Comparison of ENCODE assay signal across 17 cellular contexts in genomic region chr9:86718373-86718772, GRCh38.
DNase-seq lines count a peak whose midpoint lies in the region; ATAC-seq and TF ChIP-seq lines count a peak whose summit lies in the region.
"Had no signal": no experiment of that assay in that cellular context is flagged by ENCODE, and none has a peak within 500 bp of the region (broad histone marks: within the 10 kb centered on the region; RNA-seq: fewer than 3 reads in every experiment).

No MANE protein-coding gene starts in this region.

- H3K4me2 ChIP-seq in mesenchymal stem cell (ENCODE audit: low read length, poor library complexity, severe bottlenecking): no peak overlapping the region
- H3K4me2 ChIP-seq: A549 had no signal

- H3K4me3 Mint-ChIP-seq in brain (peak overlapping the region in 1 of 5 experiments; percentile 19), type B pancreatic cell (peak overlapping the region; percentile 7), Calu3 (ENCODE audit: low read depth, unreplicated experiment) (no peak overlapping the region)
- H3K4me3 Mint-ChIP-seq: CD14-positive monocyte; CD8-positive, alpha-beta memory T cell; IgD-negative memory B cell had no signal

- H3K9me3 Mint-ChIP-seq in brain (peaks cover 0 to 11% (median 0%) of the 10 kb centered on the region in 5 experiments), type B pancreatic cell (peaks cover 13% of the 10 kb centered on the region), Calu3 (ENCODE audit: low read depth, unreplicated experiment) (no peaks in the 10 kb centered on the region)

- H3K27ac ChIP-seq in heart left ventricle (peak overlapping the region in 7 of 12 donors; percentile 19 to 70 (median 29)), mesenchymal stem cell (ENCODE audit: low read length, poor library complexity, severe bottlenecking) (no peak overlapping the region)
- H3K27ac ChIP-seq: A549 had no signal

- H2AK5ac ChIP-seq in mesenchymal stem cell (ENCODE audit: low read length, severe bottlenecking): no peak overlapping the region

- H3K4me3 ChIP-seq in heart left ventricle: no peak overlapping the region
- peak overlapping the region in 1 of 2 experiments; percentile 31 for H3K4me3 ChIP-seq in mesenchymal stem cell (ENCODE audit: insufficient read depth in 1 of 2, low read depth in 1 of 2, low read length in 2 of 2)
- H3K4me3 ChIP-seq: A549, HAP-1 had no signal

- H3K4me1 Mint-ChIP-seq in brain (peaks cover 25% of the 10 kb centered on the region), type B pancreatic cell (ENCODE audit: unreplicated experiment) (peaks cover 43% of the 10 kb centered on the region), Calu3 (ENCODE audit: low read depth, unreplicated experiment) (peaks cover 16% of the 10 kb centered on the region)
- H3K4me1 Mint-ChIP-seq: CD8-positive, alpha-beta memory T cell; IgD-negative memory B cell had no signal

- no peak overlapping the region for H4K91ac ChIP-seq in mesenchymal stem cell (ENCODE audit: low read length)

- 63 to 75% (median 69%) methylated on average over 4 of the region's 4 CpGs for WGBS in heart left ventricle, 4 donors
- WGBS in mesenchymal stem cell: 93% methylated on average over 4 of the region's 4 CpGs

- no peak for TF ChIP-seq POLR2A in heart left ventricle (IDR thresholded peaks at IDR 0.05)

- H3K14ac ChIP-seq in mesenchymal stem cell (ENCODE audit: low read length in 2 of 2): no peak overlapping the region

- BruUV-seq in Calu3 (replicated peaks; lab: Mats Ljungman, UMichigan): no TSS peak

- no peak overlapping the region for H2BK120ac ChIP-seq in mesenchymal stem cell (ENCODE audit: low read depth, low read length)

- no peak overlapping the region for H4K8ac ChIP-seq in mesenchymal stem cell (ENCODE audit: low read length)

- H3K79me1 ChIP-seq in mesenchymal stem cell (replicated peaks; ENCODE audit: low read length, poor library complexity, severe bottlenecking): no peaks in the 10 kb centered on the region

- DNase-seq in heart left ventricle (no peak), mesenchymal stem cell (no peak), type B pancreatic cell (ENCODE audit: extremely low spot score, unreplicated experiment) (no peak), C1 segment of cervical spinal cord (lab: John Stamatoyannopoulos, UW) (no peak), Calu3 (no peak)
- DNase-seq: BE2C; Caco-2; CD8-positive, alpha-beta memory T cell; DMS53; GF-D8; GOT3 had no signal

- H3K18ac ChIP-seq in mesenchymal stem cell (ENCODE audit: low read depth in 1 of 2, low read length in 2 of 2): no peak overlapping the region

- H3K27me3 Mint-ChIP-seq in brain (no peaks in the 10 kb centered on the region), type B pancreatic cell (no peaks in the 10 kb centered on the region), Calu3 (ENCODE audit: unreplicated experiment) (no peaks in the 10 kb centered on the region)

- ATAC-seq in heart left ventricle (peak; percentile 11 to 57 (median 26)), GM18511 (IDR thresholded peaks at IDR 0.05; ENCODE audit: unreplicated experiment) (no peak)
- ATAC-seq: A549 had no signal

- no peaks in the 10 kb centered on the region for H3K27me3 ChIP-seq in heart left ventricle
- no peaks in the 10 kb centered on the region for H3K27me3 ChIP-seq in mesenchymal stem cell (ENCODE audit: control insufficient read depth in 1 of 2, insufficient read depth in 1 of 2, low read length in 2 of 2)
- H3K27me3 ChIP-seq: BE2C had no signal

- no peak for TF ChIP-seq CTCF in brain (conservative IDR thresholded peaks at IDR 0.05)
- no peak for TF ChIP-seq CTCF in heart left ventricle (IDR thresholded peaks at IDR 0.05)
- no peak for TF ChIP-seq CTCF in type B pancreatic cell (conservative IDR thresholded peaks at IDR 0.05)
- no peak for TF ChIP-seq CTCF in Calu3 (IDR thresholded peaks at IDR 0.05; ENCODE audit: unreplicated experiment)

- CTCF ChIA-PET in Calu3 (lab: Charles Lee): no interaction called here

- no peak overlapping the region for H2BK15ac ChIP-seq in mesenchymal stem cell (ENCODE audit: low read depth, poor library complexity, severe bottlenecking)

- intact Hi-C loops in heart left ventricle (cut with DNase I) (no loop called here), Calu3 (cut with micrococcal nuclease; ENCODE audit: unreplicated experiment) (no loop called here)

- H3K23ac ChIP-seq in mesenchymal stem cell (ENCODE audit: low read length in 2 of 2): no peak overlapping the region

- peaks cover 0 to 26% (median 0%) of the 10 kb centered on the region in 12 donors for H3K4me1 ChIP-seq in heart left ventricle
- peaks cover 8% of the 10 kb centered on the region for H3K4me1 ChIP-seq in mesenchymal stem cell (ENCODE audit: control insufficient read depth, insufficient read depth, low read depth, low read length)
- H3K4me1 ChIP-seq: A549, BE2C, Caco-2, HAP-1 had no signal

- H2AFZ ChIP-seq in mesenchymal stem cell (ENCODE audit: low read depth, low read length): no peak overlapping the region

- H2BK12ac ChIP-seq in mesenchymal stem cell (ENCODE audit: low read length in 2 of 2): no peak overlapping the region

- H3K36me3 ChIP-seq in heart left ventricle (no peaks in the 10 kb centered on the region), mesenchymal stem cell (ENCODE audit: control insufficient read depth in 1 of 2, insufficient read depth in 2 of 2, low read depth in 1 of 2, low read length in 2 of 2) (no peaks in the 10 kb centered on the region)
- H3K36me3 ChIP-seq: BE2C, HAP-1 had no signal

- H3K4ac ChIP-seq in mesenchymal stem cell (ENCODE audit: low read depth in 1 of 2, low read length in 2 of 2): no peak overlapping the region

- H3K27ac Mint-ChIP-seq in brain: peak overlapping the region in 3 of 5 experiments; percentile 48 to 88 (median 53)
- H3K27ac Mint-ChIP-seq in type B pancreatic cell: peak overlapping the region; percentile 7
- no peak overlapping the region for H3K27ac Mint-ChIP-seq in Calu3 (ENCODE audit: unreplicated experiment)
- H3K27ac Mint-ChIP-seq: CD14-positive monocyte; CD8-positive, alpha-beta memory T cell; IgD-negative memory B cell had no signal

- H3K9ac ChIP-seq in mesenchymal stem cell (ENCODE audit: low read length): peak overlapping the region; percentile 57

- H3K36me3 Mint-ChIP-seq in brain: no peaks in the 10 kb centered on the region
- H3K36me3 Mint-ChIP-seq in type B pancreatic cell: no peaks in the 10 kb centered on the region
- no peaks in the 10 kb centered on the region for H3K36me3 Mint-ChIP-seq in Calu3 (ENCODE audit: insufficient read depth, unreplicated experiment)
- H3K36me3 Mint-ChIP-seq: CD14-positive monocyte; CD8-positive, alpha-beta memory T cell had no signal

- H3K9me3 ChIP-seq in heart left ventricle (no peaks in the 10 kb centered on the region), mesenchymal stem cell (ENCODE audit: control insufficient read depth, low read length) (no peaks in the 10 kb centered on the region)
- H3K9me3 ChIP-seq: BE2C, Caco-2, HAP-1 had no signal

- no peak overlapping the region for H2BK5ac ChIP-seq in mesenchymal stem cell (ENCODE audit: low read depth, low read length, poor library complexity, severe bottlenecking)
